ENCODE assay signal across 16 cellular contexts in genomic region chr6:168703970-168704369, GRCh38.
"Had no signal": no experiment of that assay in that cellular context is flagged by ENCODE, and none has a peak within 500 bp of the region (broad histone marks: within the 10 kb centered on the region; RNA-seq: fewer than 3 reads in every experiment).

No MANE protein-coding gene starts in this region.

- H3K27ac ChIP-seq: prostate gland, skin epidermis had no signal

- FAIRE-seq: islet of Langerhans had no signal

- H3K4me1 ChIP-seq: prostate gland had no signal

- H3K27me3 ChIP-seq: tibial artery had no signal

- ATAC-seq: left lobe of liver; naive thymus-derived CD8-positive, alpha-beta T cell; right cardiac atrium; WTC11 had no signal

- DNase-seq: activated gamma-delta T cell treated with Interleukin-2 at 50 U/mL for 16 hours; activated T-cell treated with anti-CD3 and anti-CD28 coated beads, Interleukin-2, amount 50 U/mL, for 1 hour; dermis blood vessel endothelial cell; effector CD8-positive, alpha-beta T cell; foreskin melanocyte; naive thymus-derived CD8-positive, alpha-beta T cell; right cardiac atrium; stimulated activated CD4-positive, alpha-beta T cell treated with anti-CD3 and anti-CD28 coated beads, Interleukin-1b, Interleukin-23, amount 100 ng/mL, for 48 hours; T1000 had no signal

- H3K4me3 ChIP-seq: lung, prostate gland, skin epidermis, tibial artery had no signal

- H3K36me3 ChIP-seq: prostate gland, tibial artery had no signal

- H3K9me3 ChIP-seq: prostate gland, tibial artery had no signal
